9 cellular contexts compared by ENCODE assay signal in genomic region chr11:8832571-8833260, GRCh38.
A peak's percentile ranks its signal among the peaks of the same experiment; 100 is the strongest.
DNase-seq lines count a peak whose midpoint lies in the region; ATAC-seq, FAIRE-seq and TF ChIP-seq lines count a peak whose summit lies in the region.
"Had no signal": no experiment of that assay in that cellular context is flagged by ENCODE, and none has a peak within 500 bp of the region (broad histone marks: within the 10 kb centered on the region; RNA-seq: fewer than 3 reads in every experiment).

No MANE protein-coding gene starts in this region.

- H3K4me1 Mint-ChIP-seq in CD14-positive monocyte: peaks cover under 1% of the 10 kb centered on the region

- TF ChIP-seq POLR2A in H54 (IDR thresholded peaks at IDR 0.05; ENCODE audit: low read depth, low read length): 0 out of 2 replicates have a peak, but pooled peaks have one; percentile 6

- DNase-seq in activated CD4-positive, CD25-positive, alpha-beta regulatory T cell treated with anti-CD3 and anti-CD28 coated beads, Interleukin-2, amount 50 U/mL, for 72 hours: no peak
- DNase-seq in H54 (ENCODE audit: insufficient read length, low spot score) (peak; percentile 71), NCI-H1694 (lab: John Stamatoyannopoulos, UW) (peak; percentile 92), ascending aorta (ENCODE audit: low spot score in 2 of 2) (no peak), kidney (peak; percentile 73), CD14-positive monocyte (ENCODE audit: low spot score) (no peak), DMS114 treated with DMSO at 0.1 percent for 48 hours (lab: John Stamatoyannopoulos, UW; ENCODE audit: unreplicated experiment) (no peak)

- H3K27ac Mint-ChIP-seq in CD14-positive monocyte: no peak overlapping the region

- H3K36me3 Mint-ChIP-seq in CD14-positive monocyte: no peaks in the 10 kb centered on the region

- no peaks in the 10 kb centered on the region for H3K36me3 ChIP-seq in ascending aorta
- H3K36me3 ChIP-seq in kidney (ENCODE audit: control insufficient read depth in 1 of 2, insufficient read depth in 2 of 2, low read length in 2 of 2): no peaks in the 10 kb centered on the region

- no peak overlapping the region for H3K4me3 ChIP-seq in ascending aorta
- H3K4me3 ChIP-seq in kidney (ENCODE audit: low read length in 2 of 2): no peak overlapping the region

- FAIRE-seq in H54 (lab: Jason Lieb, UNC): no peak
- no peak for FAIRE-seq in kidney (lab: Jason Lieb, UNC)
- FAIRE-seq: endothelial cell of umbilical vein had no signal

- TF ChIP-seq CTCF in ascending aorta (IDR thresholded peaks at IDR 0.05) (no peak), kidney (IDR thresholded peaks at IDR 0.05; ENCODE audit: borderline replicate concordance, extremely low read depth, insufficient read depth) (no peak), CD14-positive monocyte (IDR thresholded peaks at IDR 0.05) (no peak)

- intact Hi-C loops in ascending aorta (cut with DNase I) (no loop called here), kidney (cut with DNase I) (no loop called here), CD14-positive monocyte (cut with micrococcal nuclease) (no loop called here)

- H3K4me1 ChIP-seq in ascending aorta (no peaks in the 10 kb centered on the region), kidney (ENCODE audit: control insufficient read depth in 1 of 2, insufficient read depth in 1 of 2, low read depth in 1 of 2, low read length in 2 of 2) (peaks cover 0 to 6% of the 10 kb centered on the region in 2 donors)

- ATAC-seq in activated CD4-positive, CD25-positive, alpha-beta regulatory T cell treated with anti-CD3 and anti-CD28 coated beads, Interleukin-2, amount 50 U/mL, for 24 hours: peak; percentile 46 to 48

- H3K27ac ChIP-seq in ascending aorta (peak overlapping the region; percentile 3 to 49), kidney (ENCODE audit: low read depth in 2 of 2, low read length in 2 of 2) (no peak overlapping the region)

- no peak overlapping the region for H3K4me3 Mint-ChIP-seq in CD14-positive monocyte

- no peaks in the 10 kb centered on the region for H3K27me3 ChIP-seq in ascending aorta

- H3K9me3 ChIP-seq in ascending aorta (no peaks in the 10 kb centered on the region), kidney (ENCODE audit: control insufficient read depth in 1 of 2, low read length in 2 of 2) (no peaks in the 10 kb centered on the region)

- no peaks in the 10 kb centered on the region for H3K9me3 Mint-ChIP-seq in CD14-positive monocyte

- H3K9ac ChIP-seq in kidney (ENCODE audit: low read length in 2 of 2): no peak overlapping the region

- peaks cover 2 to 8% (median 5%) of the 10 kb centered on the region in 3 donors for H3K27me3 Mint-ChIP-seq in CD14-positive monocyte (ENCODE audit: low read depth in 3 of 3)

Comparison
In these comparisons a context has a peak if more than half of its experiments do, and no peak if none do; other contexts are left out.
1. DNase-seq: peak in H54 (single experiment), NCI-H1694 (single experiment) and kidney (single experiment); none in activated CD4-positive, CD25-positive, alpha-beta regulatory T cell treated with anti-CD3 and anti-CD28 coated beads, Interleukin-2, amount 50 U/mL, for 72 hours (single experiment), ascending aorta (0 of 2), CD14-positive monocyte (single experiment) and DMS114 treated with DMSO at 0.1 percent for 48 hours (single experiment).
2. H3K27ac ChIP-seq: peak in ascending aorta (2 of 2); none in kidney (0 of 2).